In genomic region chr18:22171839-22172582, GRCh38 we compare ENCODE assay signal across 11 cellular contexts. TPM values are rescaled to one million over a fixed set of nuclear protein-coding genes. Genes with fewer than 3 reads are reported as not detected.
DNase-seq lines count a peak whose midpoint lies in the region; ATAC-seq, FAIRE-seq and TF ChIP-seq lines count a peak whose summit lies in the region.
"Had no signal": no experiment of that assay in that cellular context is flagged by ENCODE, and none has a peak within 500 bp of the region (broad histone marks: within the 10 kb centered on the region; RNA-seq: fewer than 3 reads in every experiment).

No MANE protein-coding gene starts in this region.

- H3K27me3 ChIP-seq in esophagus squamous epithelium (peaks cover 20 to 100% (median 33%) of the 10 kb centered on the region in 4 donors), upper lobe of right lung (peaks cover 23% of the 10 kb centered on the region)

- H3K4me1 Mint-ChIP-seq in mesothelial cell of epicardium = peaks cover 40% of the 10 kb centered on the region
- H3K4me1 Mint-ChIP-seq in activated CD8-positive, alpha-beta T cell treated with anti-CD3 and anti-CD28 coated beads, Interleukin-2, amount 10 ng/mL, durations not matched to agents 7 days and 5 days (ENCODE audit: low read depth) = peaks cover 23% of the 10 kb centered on the region

- H3K4me3 ChIP-seq in esophagus squamous epithelium = peak overlapping the region in 3 of 4 donors; percentile 58 to 89 (median 61)
- peak overlapping the region; percentile 86 for H3K4me3 ChIP-seq in upper lobe of right lung

- peak; percentile 5 for DNase-seq in NCI-H2227 (lab: John Stamatoyannopoulos, UW; ENCODE audit: unreplicated experiment)
- DNase-seq in NCI-H2227 treated with DMSO at 0.1 percent for 48 hours (lab: John Stamatoyannopoulos, UW) = no peak
- no peak for DNase-seq in esophagus squamous epithelium (lab: John Stamatoyannopoulos, UW)
- no peak for DNase-seq in mesothelial cell of epicardium (ENCODE audit: low spot score in 2 of 2, unreplicated experiment in 2 of 2)
- peak; percentile 70 for DNase-seq in upper lobe of right lung
- no peak for DNase-seq in activated CD8-positive, alpha-beta T cell treated with anti-CD3 and anti-CD28 coated beads, Interleukin-2, amount 10 ng/mL, durations not matched to agents 7 days and 5 days
- DNase-seq in RCC 7860 (ENCODE audit: low spot score) = no peak
- DNase-seq: activated CD4-positive, alpha-beta T cell treated with anti-CD3 and anti-CD28 coated beads, Interleukin-2, amount 50 U/mL, for 1 hour; NCI-H1048; SIG-M5 had no signal

- H3K4me1 ChIP-seq in esophagus squamous epithelium (peaks cover 20 to 62% (median 22%) of the 10 kb centered on the region in 3 donors), upper lobe of right lung (peaks cover 3% of the 10 kb centered on the region)

- CTCF ChIA-PET in activated CD8-positive, alpha-beta T cell treated with anti-CD3 and anti-CD28 coated beads, Interleukin-2, amount 10 ng/mL, durations not matched to agents 7 days and 5 days (lab: Charles Lee) = no interaction called here

- FAIRE-seq in RCC 7860 (lab: Jason Lieb, UNC) = no peak

- peak overlapping the region; percentile 93 for H3K27ac Mint-ChIP-seq in mesothelial cell of epicardium
- H3K27ac Mint-ChIP-seq in activated CD8-positive, alpha-beta T cell treated with anti-CD3 and anti-CD28 coated beads, Interleukin-2, amount 10 ng/mL, durations not matched to agents 7 days and 5 days = no peak overlapping the region

- intact Hi-C loops in esophagus squamous epithelium (cut with DNase I) (loop anchor here (10.0 kb wide), 1 partner anchor 383 kb away; no protein-coding TSS in a partner anchor), upper lobe of right lung (cut with DNase I) (loop anchor here (10.0 kb wide), 1 partner anchor 383 kb away; no protein-coding TSS in a partner anchor)

- H3K4me3 Mint-ChIP-seq in mesothelial cell of epicardium = peak overlapping the region; percentile 89
- no peak overlapping the region for H3K4me3 Mint-ChIP-seq in activated CD8-positive, alpha-beta T cell treated with anti-CD3 and anti-CD28 coated beads, Interleukin-2, amount 10 ng/mL, durations not matched to agents 7 days and 5 days

- POLR2A ChIA-PET in activated CD8-positive, alpha-beta T cell treated with anti-CD3 and anti-CD28 coated beads, Interleukin-2, amount 10 ng/mL, durations not matched to agents 7 days and 5 days (lab: Charles Lee) = no interaction called here

- peaks cover 39% of the 10 kb centered on the region for H3K36me3 Mint-ChIP-seq in mesothelial cell of epicardium
- peaks cover 4% of the 10 kb centered on the region for H3K36me3 Mint-ChIP-seq in activated CD8-positive, alpha-beta T cell treated with anti-CD3 and anti-CD28 coated beads, Interleukin-2, amount 10 ng/mL, durations not matched to agents 7 days and 5 days (ENCODE audit: low read depth)

- H3K9me3 Mint-ChIP-seq in mesothelial cell of epicardium = no peaks in the 10 kb centered on the region
- no peaks in the 10 kb centered on the region for H3K9me3 Mint-ChIP-seq in activated CD8-positive, alpha-beta T cell treated with anti-CD3 and anti-CD28 coated beads, Interleukin-2, amount 10 ng/mL, durations not matched to agents 7 days and 5 days (ENCODE audit: insufficient read depth)

- no peak for TF ChIP-seq CTCF in esophagus squamous epithelium (IDR thresholded peaks at IDR 0.05)
- no peak for TF ChIP-seq CTCF in mesothelial cell of epicardium (IDR thresholded peaks at IDR 0.05; ENCODE audit: unreplicated experiment)
- no peak for TF ChIP-seq CTCF in upper lobe of right lung (IDR thresholded peaks at IDR 0.05)

- 66% methylated on average over 10 of the region's 81 CpGs; no CpG with 5 or more reads in 1 of the 2 donors for WGBS in esophagus squamous epithelium, 2 donors

- H3K27ac ChIP-seq in esophagus squamous epithelium = no peak overlapping the region
- peak overlapping the region; percentile 83 for H3K27ac ChIP-seq in upper lobe of right lung

- no peak for TF ChIP-seq POLR2A in esophagus squamous epithelium (IDR thresholded peaks at IDR 0.05)

- H3K36me3 ChIP-seq in esophagus squamous epithelium (no peaks in the 10 kb centered on the region), upper lobe of right lung (no peaks in the 10 kb centered on the region)

- H3K9me3 ChIP-seq in esophagus squamous epithelium = no peaks in the 10 kb centered on the region
- no peaks in the 10 kb centered on the region for H3K9me3 ChIP-seq in upper lobe of right lung

- H3K27me3 Mint-ChIP-seq in mesothelial cell of epicardium (ENCODE audit: low read depth) = peaks cover 59% of the 10 kb centered on the region
- peaks cover 75% of the 10 kb centered on the region for H3K27me3 Mint-ChIP-seq in activated CD8-positive, alpha-beta T cell treated with anti-CD3 and anti-CD28 coated beads, Interleukin-2, amount 10 ng/mL, durations not matched to agents 7 days and 5 days (ENCODE audit: low read depth)

- no peak for ATAC-seq in upper lobe of right lung
- no peak for ATAC-seq in activated CD8-positive, alpha-beta T cell treated with anti-CD3 and anti-CD28 coated beads, Interleukin-2, amount 10 ng/mL, durations not matched to agents 7 days and 5 days
- no peak for ATAC-seq in GM19397 (IDR thresholded peaks at IDR 0.05; ENCODE audit: unreplicated experiment)

RNA-seq across cellular contexts. Expression of gene GATA6, which starts 2.6 kb away (rescaled TPM):
- 1 to 10 TPM in 2 of 4 donors, under 1 TPM in 2; 0.08 to 2.2 (median 1.2) TPM for total RNA-seq in esophagus squamous epithelium
- 99.0 to 108 TPM (median 106 TPM) in 3 replicates for total RNA-seq in mesothelial cell of epicardium
- 32.2 TPM for total RNA-seq in upper lobe of right lung
- total RNA-seq in activated CD8-positive, alpha-beta T cell treated with anti-CD3 and anti-CD28 coated beads, Interleukin-2, amount 10 ng/mL, durations not matched to agents 7 days and 5 days = not detected

Comparison
In these comparisons a context has a peak if more than half of its experiments do, and no peak if none do; other contexts are left out.
1. DNase-seq: peak in NCI-H2227 (single experiment) and upper lobe of right lung (single experiment); none in NCI-H2227 treated with DMSO at 0.1 percent for 48 hours (single experiment), esophagus squamous epithelium (single experiment), mesothelial cell of epicardium (0 of 2), activated CD8-positive, alpha-beta T cell treated with anti-CD3 and anti-CD28 coated beads, Interleukin-2, amount 10 ng/mL, durations not matched to agents 7 days and 5 days (single experiment) and RCC 7860 (single experiment).
2. RNA of gene GATA6, which starts 2.6 kb away (total RNA-seq): 99.0 to 108 TPM in mesothelial cell of epicardium and 32.2 TPM in upper lobe of right lung (single experiment); 0.08 to 2.2 TPM in esophagus squamous epithelium and not detected in activated CD8-positive, alpha-beta T cell treated with anti-CD3 and anti-CD28 coated beads, Interleukin-2, amount 10 ng/mL, durations not matched to agents 7 days and 5 days; every median in the first group is over 10 times any median in the second.